ENCODE assay signal across 10 cellular contexts in genomic region chrY:13343307-13343946, GRCh38.
A peak's percentile ranks its signal among the peaks of the same experiment; 100 is the strongest.
DNase-seq lines count a peak whose midpoint lies in the region; ATAC-seq and TF ChIP-seq lines count a peak whose summit lies in the region.
"Had no signal": no experiment of that assay in that cellular context is flagged by ENCODE, and none has a peak within 500 bp of the region (broad histone marks: within the 10 kb centered on the region; RNA-seq: fewer than 3 reads in every experiment).

No MANE protein-coding gene starts in this region.

- H3K36me3 ChIP-seq in BJ (ENCODE audit: control insufficient read depth, insufficient read depth, low read length) (peaks cover 2% of the 10 kb centered on the region; the same call in 1 of the 2 replicates), liver (ENCODE audit: control insufficient read depth in 4 of 4, insufficient read depth in 3 of 4, low read depth in 1 of 4, low read length in 3 of 4) (peaks cover 0 to 9% (median under 1%) of the 10 kb centered on the region in 4 donors)

- H3K9me3 ChIP-seq in liver (ENCODE audit: control insufficient read depth in 4 of 4, low read length in 3 of 4): no peaks in the 10 kb centered on the region

- H3K4me3 Mint-ChIP-seq in activated T-helper 2 cell treated with anti-CD3 and anti-CD28 coated beads, Interferon-gamma antibody, Interleukin-2, Interleukin-4, amounts not matched to agents 10 μg/mL and 5 μg/mL and 100 μg/mL, durations not matched to agents 14 hours and 24 hours and 36 hours (ENCODE audit: low read depth): no peak overlapping the region
- H3K4me3 Mint-ChIP-seq: brain had no signal

- WGBS in liver: 77% methylated on average over 8 of the region's 8 CpGs

- H3K27ac ChIP-seq in liver (ENCODE audit: low read depth in 1 of 2, low read length in 2 of 2): no peak overlapping the region

- H3K27ac Mint-ChIP-seq in activated T-helper 2 cell treated with anti-CD3 and anti-CD28 coated beads, Interferon-gamma antibody, Interleukin-2, Interleukin-4, amounts not matched to agents 10 μg/mL and 5 μg/mL and 100 μg/mL, durations not matched to agents 14 hours and 24 hours and 36 hours: peak overlapping the region; percentile 66
- H3K27ac Mint-ChIP-seq: brain had no signal

- H3K4me1 Mint-ChIP-seq in activated T-helper 2 cell treated with anti-CD3 and anti-CD28 coated beads, Interferon-gamma antibody, Interleukin-2, Interleukin-4, amounts not matched to agents 10 μg/mL and 5 μg/mL and 100 μg/mL, durations not matched to agents 14 hours and 24 hours and 36 hours (ENCODE audit: low read depth): peaks cover 7% of the 10 kb centered on the region
- H3K4me1 Mint-ChIP-seq: brain had no signal

- H3K27me3 Mint-ChIP-seq in activated T-helper 2 cell treated with anti-CD3 and anti-CD28 coated beads, Interferon-gamma antibody, Interleukin-2, Interleukin-4, amounts not matched to agents 10 μg/mL and 5 μg/mL and 100 μg/mL, durations not matched to agents 14 hours and 24 hours and 36 hours (ENCODE audit: low read depth): no peaks in the 10 kb centered on the region
- H3K27me3 Mint-ChIP-seq: brain had no signal

- TF ChIP-seq RAD21 in liver (IDR thresholded peaks at IDR 0.05): no peak

- intact Hi-C loops in activated T-helper 2 cell treated with anti-CD3 and anti-CD28 coated beads, Interferon-gamma antibody, Interleukin-2, Interleukin-4, amounts not matched to agents 10 μg/mL and 5 μg/mL and 100 μg/mL, durations not matched to agents 14 hours and 24 hours and 36 hours (cut with micrococcal nuclease): loop anchor here (1.0 to 10.0 kb wide), 5 partner anchors 249 to 679 kb away; no protein-coding TSS in a partner anchor

- no peak overlapping the region for H3K9ac ChIP-seq in liver (ENCODE audit: low read depth in 1 of 2, low read length in 2 of 2)

- no peak for DNase-seq in BJ (ENCODE audit: low read depth)
- DNase-seq in activated T-helper 2 cell treated with anti-CD3 and anti-CD28 coated beads, Interferon-gamma antibody, Interleukin-2, Interleukin-4, amounts not matched to agents 10 μg/mL and 5 μg/mL and 100 μg/mL, durations not matched to agents 14 hours and 24 hours and 36 hours (ENCODE audit: low spot score): peak; percentile 20
- no peak for DNase-seq in AG08396 (ENCODE audit: low spot score)
- DNase-seq in COLO668 (lab: John Stamatoyannopoulos, UW; ENCODE audit: unreplicated experiment): no peak
- no peak for DNase-seq in NCI-H2029 (lab: John Stamatoyannopoulos, UW)
- DNase-seq in cerebellum (ENCODE audit: low spot score): no peak
- DNase-seq: NCI-H146 had no signal

- TF ChIP-seq CTCF in BJ (IDR thresholded peaks at IDR 0.05; ENCODE audit: insufficient read depth, low read depth, low read length): peak; percentile 50; the same call in 1 of the 2 replicates
- TF ChIP-seq CTCF in liver (IDR thresholded peaks at IDR 0.05; ENCODE audit: low read depth, low read length, missing input control): peak; percentile 25

- H3K27me3 ChIP-seq in BJ (ENCODE audit: control insufficient read depth, insufficient read depth, low read length): no peaks in the 10 kb centered on the region
- H3K27me3 ChIP-seq in liver (ENCODE audit: control insufficient read depth in 4 of 4, insufficient read depth in 4 of 4, low read length in 3 of 4): no peaks in the 10 kb centered on the region

- POLR2A ChIA-PET in BJ (lab: Charles Lee): interaction anchor here (0.6 kb wide), 1 partner anchor 361 kb away, joined by 3 read pairs; no protein-coding TSS in a partner anchor

- H3K4me1 ChIP-seq in liver (ENCODE audit: control insufficient read depth in 4 of 4, insufficient read depth in 4 of 4, low read length in 3 of 4): no peaks in the 10 kb centered on the region

- peak; percentile 65 for ATAC-seq in HG03432 (IDR thresholded peaks at IDR 0.05; ENCODE audit: unreplicated experiment)

- CTCF ChIA-PET in BJ (lab: Yijun Ruan, JAX): interaction anchor here (0.6 to 2.2 kb wide), 8 partner anchors 10 to 416 kb away, joined by 3 to 15 read pairs (median 4); no protein-coding TSS in a partner anchor

- H3K4me3 ChIP-seq in BJ (ENCODE audit: low read depth, low read length) (no peak overlapping the region), liver (ENCODE audit: low read depth in 1 of 3, low read length in 3 of 3) (no peak overlapping the region)

- H3K36me3 Mint-ChIP-seq in activated T-helper 2 cell treated with anti-CD3 and anti-CD28 coated beads, Interferon-gamma antibody, Interleukin-2, Interleukin-4, amounts not matched to agents 10 μg/mL and 5 μg/mL and 100 μg/mL, durations not matched to agents 14 hours and 24 hours and 36 hours (ENCODE audit: low read depth): peaks cover 35% of the 10 kb centered on the region
- H3K36me3 Mint-ChIP-seq: brain had no signal

- H3K9me3 Mint-ChIP-seq in activated T-helper 2 cell treated with anti-CD3 and anti-CD28 coated beads, Interferon-gamma antibody, Interleukin-2, Interleukin-4, amounts not matched to agents 10 μg/mL and 5 μg/mL and 100 μg/mL, durations not matched to agents 14 hours and 24 hours and 36 hours: no peaks in the 10 kb centered on the region
- H3K9me3 Mint-ChIP-seq: brain had no signal

TF ChIP-seq in liver, 16 proteins besides CTCF, POLR2A, EP300 and RAD21:
- TF ChIP-seq HNF4A (conservative IDR thresholded peaks at IDR 0.05) (no peak), JUND (IDR thresholded peaks at IDR 0.05) (no peak), FOXA1 (IDR thresholded peaks at IDR 0.05) (no peak), FOXA2 (IDR thresholded peaks at IDR 0.05) (no peak), ZBTB33 (IDR thresholded peaks at IDR 0.05) (no peak), REST (IDR thresholded peaks at IDR 0.05) (no peak), NR2F2 (IDR thresholded peaks at IDR 0.05) (no peak), RXRA (IDR thresholded peaks at IDR 0.05) (no peak), SP1 (IDR thresholded peaks at IDR 0.05) (no peak), HNF4G (IDR thresholded peaks at IDR 0.05) (no peak), TAF1 (conservative IDR thresholded peaks at IDR 0.05) (no peak), YY1 (IDR thresholded peaks at IDR 0.05) (no peak), GABPA (IDR thresholded peaks at IDR 0.05 in 1 of 2, conservative IDR thresholded peaks at IDR 0.05 in 1 of 2) (no peak), EGR1 (IDR thresholded peaks at IDR 0.05; ENCODE audit: low read depth in 2 of 2) (no peak)
- TF ChIP-seq, protein P1, sequence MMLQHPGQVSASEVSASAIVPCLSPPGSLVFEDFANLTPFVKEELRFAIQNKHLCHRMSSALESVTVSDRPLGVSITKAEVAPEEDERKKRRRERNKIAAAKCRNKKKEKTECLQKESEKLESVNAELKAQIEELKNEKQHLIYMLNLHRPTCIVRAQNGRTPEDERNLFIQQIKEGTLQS (IDR thresholded peaks at IDR 0.05): no peak
- TF ChIP-seq, protein P2, sequence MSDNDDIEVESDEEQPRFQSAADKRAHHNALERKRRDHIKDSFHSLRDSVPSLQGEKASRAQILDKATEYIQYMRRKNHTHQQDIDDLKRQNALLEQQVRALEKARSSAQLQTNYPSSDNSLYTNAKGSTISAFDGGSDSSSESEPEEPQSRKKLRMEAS (IDR thresholded peaks at IDR 0.05): no peak
